ENCODE assay signal across 8 cellular contexts in genomic region chr1:202958544-202959275, GRCh38. TPM values are rescaled to one million over a fixed set of nuclear protein-coding genes. Genes with fewer than 3 reads are reported as not detected.
DNase-seq lines count a peak whose midpoint lies in the region; ATAC-seq and TF ChIP-seq lines count a peak whose summit lies in the region.

No MANE protein-coding gene starts in this region.

- 1% methylated on average over 10 of the region's 10 CpGs for WGBS in right cardiac atrium

- peaks cover 0 to 2% (median 0%) of the 10 kb centered on the region in 3 donors for H3K27me3 Mint-ChIP-seq in CD14-positive monocyte (ENCODE audit: low read depth in 3 of 3)
- H3K27me3 Mint-ChIP-seq in activated CD8-positive, alpha-beta T cell treated with anti-CD3 and anti-CD28 coated beads, Interleukin-2, amount 10 ng/mL, durations not matched to agents 7 days and 5 days (ENCODE audit: low read depth), result no peaks in the 10 kb centered on the region

- ATAC-seq in HG02938 (IDR thresholded peaks at IDR 0.05; ENCODE audit: unreplicated experiment), result peak; percentile 1
- ATAC-seq in activated CD8-positive, alpha-beta T cell treated with anti-CD3 and anti-CD28 coated beads, Interleukin-2, amount 10 ng/mL, durations not matched to agents 7 days and 5 days, result peak; percentile 10
- ATAC-seq in right cardiac atrium, result peak in 1 of 2 donors; percentile 1
- no peak for ATAC-seq in GM19463 (IDR thresholded peaks at IDR 0.05; ENCODE audit: unreplicated experiment)

- H3K4me1 Mint-ChIP-seq in CD14-positive monocyte, result peaks cover 44% of the 10 kb centered on the region
- H3K4me1 Mint-ChIP-seq in activated CD8-positive, alpha-beta T cell treated with anti-CD3 and anti-CD28 coated beads, Interleukin-2, amount 10 ng/mL, durations not matched to agents 7 days and 5 days (ENCODE audit: low read depth), result peaks cover 36% of the 10 kb centered on the region

- no peaks in the 10 kb centered on the region for H3K9me3 Mint-ChIP-seq in CD14-positive monocyte
- no peaks in the 10 kb centered on the region for H3K9me3 Mint-ChIP-seq in activated CD8-positive, alpha-beta T cell treated with anti-CD3 and anti-CD28 coated beads, Interleukin-2, amount 10 ng/mL, durations not matched to agents 7 days and 5 days (ENCODE audit: insufficient read depth)

- H3K4me1 ChIP-seq in right cardiac atrium (ENCODE audit: control insufficient read depth, insufficient read depth, low read length), result no peaks in the 10 kb centered on the region

- no peak for DNase-seq in CD14-positive monocyte (ENCODE audit: low spot score)
- DNase-seq in activated CD8-positive, alpha-beta T cell treated with anti-CD3 and anti-CD28 coated beads, Interleukin-2, amount 10 ng/mL, durations not matched to agents 7 days and 5 days, result peak; percentile 38
- DNase-seq in right cardiac atrium, result no peak
- DNase-seq in COR-L47 (lab: John Stamatoyannopoulos, UW), result no peak
- DNase-seq in dedifferentiated amniotic fluid mesenchymal stem cell (ENCODE audit: extremely low spot score), result no peak

- H3K36me3 Mint-ChIP-seq in CD14-positive monocyte, result peaks cover 38 to 49% of the 10 kb centered on the region in 2 donors
- H3K36me3 Mint-ChIP-seq in activated CD8-positive, alpha-beta T cell treated with anti-CD3 and anti-CD28 coated beads, Interleukin-2, amount 10 ng/mL, durations not matched to agents 7 days and 5 days (ENCODE audit: low read depth), result peaks cover 10% of the 10 kb centered on the region

- TF ChIP-seq CTCF in CD14-positive monocyte (IDR thresholded peaks at IDR 0.05), result no peak

- H3K9me3 ChIP-seq in right cardiac atrium (ENCODE audit: control insufficient read depth, low read length), result no peaks in the 10 kb centered on the region

- peak overlapping the region; percentile 82 to 94 (median 89) for H3K27ac Mint-ChIP-seq in CD14-positive monocyte
- peak overlapping the region; percentile 75 for H3K27ac Mint-ChIP-seq in activated CD8-positive, alpha-beta T cell treated with anti-CD3 and anti-CD28 coated beads, Interleukin-2, amount 10 ng/mL, durations not matched to agents 7 days and 5 days

- POLR2A ChIA-PET in activated CD8-positive, alpha-beta T cell treated with anti-CD3 and anti-CD28 coated beads, Interleukin-2, amount 10 ng/mL, durations not matched to agents 7 days and 5 days (lab: Charles Lee), result interaction anchor here (1.0 kb wide), 1 partner anchor 19 kb away, joined by 5 read pairs; no protein-coding TSS in a partner anchor

- CTCF ChIA-PET in activated CD8-positive, alpha-beta T cell treated with anti-CD3 and anti-CD28 coated beads, Interleukin-2, amount 10 ng/mL, durations not matched to agents 7 days and 5 days (lab: Charles Lee), result interaction anchor here (1.0 to 1.9 kb wide), 3 partner anchors 9 to 41 kb away, joined by 3 to 5 read pairs (median 4); no protein-coding TSS in a partner anchor

- intact Hi-C loops in CD14-positive monocyte (cut with micrococcal nuclease) (loop anchor here in 1 of 2 donors (10.0 kb wide), 1 partner anchor 46 kb away; the partner anchor contains the start of gene TMEM183A), right cardiac atrium (cut with DNase I) (no loop called here)

- H3K4me3 ChIP-seq in right cardiac atrium (ENCODE audit: low read length) (peak overlapping the region; percentile 91), skin epidermis (peak overlapping the region; percentile 54 to 97 (median 76))

- peak overlapping the region; percentile 76 for H3K27ac ChIP-seq in right cardiac atrium (ENCODE audit: low read length)
- peak overlapping the region in 17 of 21 experiments; percentile 44 to 100 (median 96) for H3K27ac ChIP-seq in skin epidermis

- H3K4me3 Mint-ChIP-seq in CD14-positive monocyte, result peak overlapping the region; percentile 77 to 87
- H3K4me3 Mint-ChIP-seq in activated CD8-positive, alpha-beta T cell treated with anti-CD3 and anti-CD28 coated beads, Interleukin-2, amount 10 ng/mL, durations not matched to agents 7 days and 5 days, result peak overlapping the region; percentile 78

- H3K27me3 ChIP-seq in right cardiac atrium (ENCODE audit: control insufficient read depth, insufficient read depth), result no peaks in the 10 kb centered on the region

RNA-seq across cellular contexts. Expression of gene ADIPOR1, which starts 0.6 kb away (rescaled TPM):
- polyA plus RNA-seq in CD14-positive monocyte, result 100 to 1,000 TPM; 197 to 216 TPM
- 10 to 100 TPM; 60.8 to 70.7 TPM for total RNA-seq in activated CD8-positive, alpha-beta T cell treated with anti-CD3 and anti-CD28 coated beads, Interleukin-2, amount 10 ng/mL, durations not matched to agents 7 days and 5 days
- total RNA-seq in right cardiac atrium, result 10 to 100 TPM; 85.6 to 100.0 (median 95.3) TPM
- 75.1 TPM for polyA plus RNA-seq in right cardiac atrium

RNA-seq across cellular contexts. Expression of gene CYB5R1, which starts 8.3 kb away (rescaled TPM):
- polyA plus RNA-seq in CD14-positive monocyte (10 to 100 TPM; 65.0 to 70.5 TPM), right cardiac atrium (78.0 TPM)
- 10 to 100 TPM; 17.0 to 19.1 TPM for total RNA-seq in activated CD8-positive, alpha-beta T cell treated with anti-CD3 and anti-CD28 coated beads, Interleukin-2, amount 10 ng/mL, durations not matched to agents 7 days and 5 days
- 10 to 100 TPM; 64.8 to 91.3 (median 78.1) TPM for total RNA-seq in right cardiac atrium

RNA-seq across cellular contexts. Expression of gene KLHL12, which starts 31.7 kb away (rescaled TPM):
- polyA plus RNA-seq in CD14-positive monocyte (10 to 100 TPM; 21.9 to 36.7 TPM), right cardiac atrium (10.8 TPM)
- total RNA-seq in activated CD8-positive, alpha-beta T cell treated with anti-CD3 and anti-CD28 coated beads, Interleukin-2, amount 10 ng/mL, durations not matched to agents 7 days and 5 days, result 10 to 100 TPM; 27.8 to 31.7 TPM
- total RNA-seq in right cardiac atrium, result 10 to 100 TPM; 16.8 to 21.4 (median 20.1) TPM

RNA-seq across cellular contexts. Expression of gene TMEM183A, which starts 48.5 kb away (rescaled TPM):
- polyA plus RNA-seq in CD14-positive monocyte (10 to 100 TPM; 60.5 to 70.0 TPM), right cardiac atrium (16.0 TPM)
- total RNA-seq in activated CD8-positive, alpha-beta T cell treated with anti-CD3 and anti-CD28 coated beads, Interleukin-2, amount 10 ng/mL, durations not matched to agents 7 days and 5 days, result 10 to 100 TPM; 78.3 to 81.3 TPM
- 10 to 100 TPM; 25.9 to 35.8 (median 28.1) TPM for total RNA-seq in right cardiac atrium
